In genomic region chr2:161161074-161161577, GRCh38 we compare ENCODE assay signal across 1 cellular context.
TF ChIP-seq lines count a peak whose summit lies in the region.

No MANE protein-coding gene starts in this region.

TF ChIP-seq in HepG2, 621 proteins besides CTCF, POLR2A, EP300 and RAD21 (continued from another document):
- TF ChIP-seq ZNF512B (CRISPR knock-in tag; IDR thresholded peaks at IDR 0.05; ENCODE audit: borderline replicate concordance) (0 out of 2 replicates have a peak, but pooled peaks have one; percentile 60), ZSCAN31 (CRISPR knock-in tag; IDR thresholded peaks at IDR 0.05; ENCODE audit: low read depth) (no peak; the same call in 1 of the 2 replicates), ZFP1 (CRISPR knock-in tag; IDR thresholded peaks at IDR 0.05) (peak; percentile 9; the same call in 1 of the 2 replicates), HNF4A (CRISPR knock-in tag; IDR thresholded peaks at IDR 0.05) (no peak), GZF1 (CRISPR knock-in tag; IDR thresholded peaks at IDR 0.05) (0 out of 2 replicates have a peak, but pooled peaks have one; percentile 10), ZC3H13 (CRISPR knock-in tag; IDR thresholded peaks at IDR 0.05) (no peak), ZNF878 (CRISPR knock-in tag; IDR thresholded peaks at IDR 0.05) (0 out of 2 replicates have a peak, but pooled peaks have one; percentile 16), GFI1 (CRISPR knock-in tag; IDR thresholded peaks at IDR 0.05; ENCODE audit: borderline replicate concordance) (peak; percentile 75; the same call in 1 of the 2 replicates), ZNF512 (CRISPR knock-in tag; IDR thresholded peaks at IDR 0.05) (0 out of 2 replicates have a peak, but pooled peaks have one; percentile 82), ZSCAN9 (CRISPR knock-in tag; IDR thresholded peaks at IDR 0.05; ENCODE audit: borderline replicate concordance) (peak; percentile 9), TBX3 (IDR thresholded peaks at IDR 0.05; ENCODE audit: borderline replicate concordance) (peak; percentile 13; the same call in 1 of the 2 replicates), TFDP2 (CRISPR knock-in tag; IDR thresholded peaks at IDR 0.05) (no peak; the same call in 1 of the 2 replicates), SAP130 (CRISPR knock-in tag; IDR thresholded peaks at IDR 0.05; ENCODE audit: low read depth) (0 out of 2 replicates have a peak, but pooled peaks have one; percentile 3), KDM5A (IDR thresholded peaks at IDR 0.05; ENCODE audit: borderline replicate concordance, low read length) (peak; percentile 10; the same call in 1 of the 2 replicates), ZNF605 (CRISPR knock-in tag; IDR thresholded peaks at IDR 0.05) (no peak), KAT2B (IDR thresholded peaks at IDR 0.05; ENCODE audit: borderline replicate concordance, low read depth, low read length) (no peak), ZNF589 (CRISPR knock-in tag; conservative IDR thresholded peaks at IDR 0.05) (0 out of 2 replicates have a peak, but pooled peaks have one; percentile 6), ZSCAN30 (CRISPR knock-in tag; IDR thresholded peaks at IDR 0.05) (peak; percentile 41; the same call in 1 of the 2 replicates), CREB1 (IDR thresholded peaks at IDR 0.05) (no peak), CREB1 (CRISPR knock-in tag; IDR thresholded peaks at IDR 0.05) (peak; percentile 66; the same call in 1 of the 2 replicates)
TF ChIP-seq in HepG2: peak in this region for 36.
